25 cellular contexts compared by ENCODE assay signal in the genomic region with DNA sequence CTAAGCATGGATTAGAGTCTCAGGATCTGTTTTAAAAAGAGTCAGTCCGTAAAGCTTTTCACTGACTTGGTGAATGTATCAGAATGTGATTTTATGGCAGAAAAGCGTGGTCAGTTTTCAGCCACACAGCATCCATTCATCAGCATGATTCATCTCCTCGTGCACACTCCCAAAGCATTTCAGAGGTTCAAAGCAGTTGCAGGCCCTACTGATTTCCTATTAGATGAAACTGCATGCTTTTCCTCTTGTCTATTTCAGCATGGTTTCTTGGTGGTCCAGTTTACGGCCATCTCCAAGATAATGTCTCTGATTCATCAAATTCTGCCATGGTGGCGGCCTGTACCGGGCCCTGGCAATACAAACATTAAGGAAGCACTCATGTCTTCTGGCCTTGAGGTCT. TPM values are rescaled to one million over a fixed set of nuclear protein-coding genes. Genes with fewer than 3 reads are reported as not detected.
DNase-seq lines count a peak whose midpoint lies in the region; ATAC-seq and TF ChIP-seq lines count a peak whose summit lies in the region.
"Had no signal": no experiment of that assay in that cellular context is flagged by ENCODE, and none has a peak within 500 bp of the region (broad histone marks: within the 10 kb centered on the region; RNA-seq: fewer than 3 reads in every experiment).

No MANE protein-coding gene starts in this region.

- H2BK15ac ChIP-seq in IMR-90 (ENCODE audit: low read depth, low read length) (no peak overlapping the region), mesenchymal stem cell (ENCODE audit: low read depth, poor library complexity, severe bottlenecking) (no peak overlapping the region)

- no peaks in the 10 kb centered on the region for H3K4me1 Mint-ChIP-seq in progenitor cell of endocrine pancreas (ENCODE audit: low read depth)
- H3K4me1 Mint-ChIP-seq: activated naive CD8-positive, alpha-beta T cell treated with anti-CD3 and anti-CD28 coated beads for 36 hours had no signal

- H3K9me1 ChIP-seq in IMR-90 (ENCODE audit: insufficient read depth, low read length): no peaks in the 10 kb centered on the region

- H3K18ac ChIP-seq in IMR-90 (ENCODE audit: low read depth, low read length): no peak overlapping the region
- H3K18ac ChIP-seq in mesenchymal stem cell (ENCODE audit: low read depth in 1 of 2, low read length in 2 of 2): no peak overlapping the region

- dilution Hi-C loops in IMR-90 (cut with HindIII; ENCODE audit: low sequenced_read_pairs, unreplicated experiment): no loop called here

- no peak overlapping the region for H2BK20ac ChIP-seq in IMR-90 (ENCODE audit: low read depth, low read length)

- H3K79me1 ChIP-seq in IMR-90 (ENCODE audit: low read depth in 1 of 2, low read length in 2 of 2) (no peaks in the 10 kb centered on the region), mesenchymal stem cell (replicated peaks; ENCODE audit: low read length, poor library complexity, severe bottlenecking) (no peaks in the 10 kb centered on the region)

- H3K14ac ChIP-seq in IMR-90 (replicated peaks; ENCODE audit: low read depth, low read length) (no peak overlapping the region), mesenchymal stem cell (ENCODE audit: low read length in 2 of 2) (no peak overlapping the region)

- H3K9me3 Mint-ChIP-seq in progenitor cell of endocrine pancreas (ENCODE audit: low read depth): peaks cover 9% of the 10 kb centered on the region
- H3K9me3 Mint-ChIP-seq: activated naive CD8-positive, alpha-beta T cell treated with anti-CD3 and anti-CD28 coated beads for 36 hours; activated T-cell treated with anti-CD3 and anti-CD28 coated beads, Interleukin-2, amount 50 U/mL, for 72 hours had no signal

- H3K27ac Mint-ChIP-seq in progenitor cell of endocrine pancreas: no peak overlapping the region
- H3K27ac Mint-ChIP-seq: activated naive CD8-positive, alpha-beta T cell treated with anti-CD3 and anti-CD28 coated beads for 36 hours; activated T-cell treated with anti-CD3 and anti-CD28 coated beads, Interleukin-2, amount 50 U/mL, for 72 hours had no signal

- H3K4me3 ChIP-seq in BJ (ENCODE audit: low read depth, low read length) (no peak overlapping the region), IMR-90 (ENCODE audit: insufficient read depth, low read depth, low read length) (no peak overlapping the region), mesenchymal stem cell (ENCODE audit: insufficient read depth in 1 of 2, low read depth in 1 of 2, low read length in 2 of 2) (no peak overlapping the region)
- H3K4me3 ChIP-seq: pancreas, testis had no signal

- no peak for TF ChIP-seq RAD21 in IMR-90 (IDR thresholded peaks at IDR 0.05; ENCODE audit: low read length)

- H3K4me2 ChIP-seq in IMR-90 (ENCODE audit: low read depth, low read length): no peak overlapping the region
- no peak overlapping the region for H3K4me2 ChIP-seq in mesenchymal stem cell (ENCODE audit: low read length, poor library complexity, severe bottlenecking)

- H2BK5ac ChIP-seq in IMR-90 (ENCODE audit: low read depth, low read length, poor library complexity, severe bottlenecking): no peak overlapping the region
- no peak overlapping the region for H2BK5ac ChIP-seq in mesenchymal stem cell (ENCODE audit: low read depth, low read length, poor library complexity, severe bottlenecking)

- no peak overlapping the region for H3K27ac ChIP-seq in IMR-90 (ENCODE audit: insufficient read depth, low read length)
- no peak overlapping the region for H3K27ac ChIP-seq in mesenchymal stem cell (ENCODE audit: low read length, poor library complexity, severe bottlenecking)
- H3K27ac ChIP-seq: foreskin keratinocyte, pancreas, RWPE1, testis, VCaP had no signal

- H2AFZ ChIP-seq in IMR-90 (replicated peaks; ENCODE audit: low read length, poor library complexity) (no peak overlapping the region), mesenchymal stem cell (ENCODE audit: low read depth, low read length) (no peak overlapping the region)

- H3K4me1 ChIP-seq in IMR-90 (ENCODE audit: control insufficient read depth, insufficient read depth, low read length) (peaks cover 1% of the 10 kb centered on the region; the same call in 1 of the 2 replicates), mesenchymal stem cell (ENCODE audit: control insufficient read depth, insufficient read depth, low read depth, low read length) (peaks cover 2% of the 10 kb centered on the region)
- H3K4me1 ChIP-seq: Caco-2, pancreas, testis had no signal

- no peak overlapping the region for H3K23ac ChIP-seq in IMR-90 (ENCODE audit: low read depth, low read length)
- H3K23ac ChIP-seq in mesenchymal stem cell (ENCODE audit: low read length in 2 of 2): no peak overlapping the region

- H3K36me3 ChIP-seq in BJ (ENCODE audit: control insufficient read depth, insufficient read depth, low read length): no peaks in the 10 kb centered on the region; the same call in 1 of the 2 replicates
- no peaks in the 10 kb centered on the region for H3K36me3 ChIP-seq in IMR-90 (ENCODE audit: control insufficient read depth, insufficient read depth, low read length)
- H3K36me3 ChIP-seq in mesenchymal stem cell (ENCODE audit: control insufficient read depth in 1 of 2, insufficient read depth in 2 of 2, low read depth in 1 of 2, low read length in 2 of 2): no peaks in the 10 kb centered on the region
- H3K36me3 ChIP-seq: pancreas had no signal

- H3K9me3 ChIP-seq in IMR-90 (ENCODE audit: control insufficient read depth, insufficient read depth, low read length) (no peaks in the 10 kb centered on the region), mesenchymal stem cell (ENCODE audit: control insufficient read depth, low read length) (no peaks in the 10 kb centered on the region)
- H3K9me3 ChIP-seq: Caco-2, pancreas, testis had no signal

- BruUV-seq in IMR-90 (replicated peaks; lab: Mats Ljungman, UMichigan): no TSS peak

- H4K8ac ChIP-seq in IMR-90 (ENCODE audit: low read depth in 2 of 2, low read length in 2 of 2) (no peak overlapping the region; a peak in 1 of 4 replicates), mesenchymal stem cell (ENCODE audit: low read length) (no peak overlapping the region)

- peak; percentile 26 for DNase-seq in BJ (ENCODE audit: low read depth)
- peak; percentile 74 for DNase-seq in IMR-90
- peak; percentile 39 for DNase-seq in epidermal melanocyte (ENCODE audit: insufficient read length, low spot score)
- DNase-seq in mesenchymal stem cell: peak; percentile 47
- no peak for DNase-seq in progenitor cell of endocrine pancreas (ENCODE audit: low spot score, unreplicated experiment)
- DNase-seq: activated CD4-positive, alpha-beta T cell treated with anti-CD3 and anti-CD28 coated beads, Interleukin-2, amount 50 U/mL, for 48 hours; activated naive CD8-positive, alpha-beta T cell treated with anti-CD3 and anti-CD28 coated beads for 36 hours; activated T-cell treated with anti-CD3 and anti-CD28 coated beads, Interleukin-2, amount 50 U/mL, for 72 hours; AML-193; Caco-2; central memory CD4-positive, alpha-beta T cell; effector memory CD4-positive, alpha-beta T cell; GF-D8; KG1; naive B cell; NCI-H1105 treated with DMSO at 0.1 percent for 48 hours; small intestine had no signal

- no peak for TF ChIP-seq POLR2A in IMR-90 (IDR thresholded peaks at IDR 0.05; ENCODE audit: low read depth, low read length)

- intact Hi-C loops in IMR-90 (cut with micrococcal nuclease): no loop called here

- no peaks in the 10 kb centered on the region for H4K20me1 ChIP-seq in IMR-90 (ENCODE audit: insufficient read depth, low read length)

- H3K56ac ChIP-seq in IMR-90 (ENCODE audit: extremely low read depth, insufficient read depth, low read length): no peak overlapping the region

- H2AK5ac ChIP-seq in IMR-90 (ENCODE audit: low read depth, low read length): no peak overlapping the region
- H2AK5ac ChIP-seq in mesenchymal stem cell (ENCODE audit: low read length, severe bottlenecking): no peak overlapping the region

- H4K5ac ChIP-seq in IMR-90 (ENCODE audit: low read depth, low read length): no peak overlapping the region

- CTCF ChIA-PET in BJ (lab: Yijun Ruan, JAX): interaction anchor here (3.2 kb wide), 1 partner anchor 94 kb away, joined by 11 read pairs; no protein-coding TSS in a partner anchor
- CTCF ChIA-PET in IMR-90 (lab: Yijun Ruan, JAX): no interaction called here

- no peak overlapping the region for H2AK9ac ChIP-seq in IMR-90 (replicated peaks; ENCODE audit: low read depth, low read length, poor library complexity)

- H2BK120ac ChIP-seq in IMR-90 (ENCODE audit: low read depth, low read length): no peak overlapping the region
- no peak overlapping the region for H2BK120ac ChIP-seq in mesenchymal stem cell (ENCODE audit: low read depth, low read length)

- H3K36me3 Mint-ChIP-seq in progenitor cell of endocrine pancreas (ENCODE audit: insufficient read depth): no peaks in the 10 kb centered on the region
- H3K36me3 Mint-ChIP-seq: activated naive CD8-positive, alpha-beta T cell treated with anti-CD3 and anti-CD28 coated beads for 36 hours; naive B cell had no signal

- 0% methylated on average over 1 of the region's 6 CpGs; no CpG with 5 or more reads in 1 of the 2 experiments for WGBS in IMR-90 (ENCODE audit: extremely low coverage in 2 of 2, insufficient read length in 1 of 2), 2 experiments
- 67% methylated on average over 6 of the region's 6 CpGs for WGBS in mesenchymal stem cell

- no peak overlapping the region for H3K9ac ChIP-seq in IMR-90 (ENCODE audit: low read depth, low read length)
- H3K9ac ChIP-seq in mesenchymal stem cell (ENCODE audit: low read length): no peak overlapping the region

- H3K27me3 ChIP-seq in BJ (ENCODE audit: control insufficient read depth, insufficient read depth, low read length) (0 out of 2 replicates have a peak, but pooled peaks cover 1% of the 10 kb centered on the region), IMR-90 (ENCODE audit: control insufficient read depth, insufficient read depth, low read length) (no peaks in the 10 kb centered on the region; the same call in 1 of the 2 replicates), mesenchymal stem cell (ENCODE audit: control insufficient read depth in 1 of 2, insufficient read depth in 1 of 2, low read length in 2 of 2) (peaks cover 0 to 7% of the 10 kb centered on the region in 2 experiments)
- H3K27me3 ChIP-seq: foreskin keratinocyte, pancreas, testis had no signal

- no peak for TF ChIP-seq CTCF in BJ (IDR thresholded peaks at IDR 0.05; ENCODE audit: insufficient read depth, low read depth, low read length)
- TF ChIP-seq CTCF in IMR-90 (conservative IDR thresholded peaks at IDR 0.05; ENCODE audit: low read depth, low read length): no peak
- no peak for TF ChIP-seq CTCF in progenitor cell of endocrine pancreas (IDR thresholded peaks at IDR 0.05; ENCODE audit: unreplicated experiment)

- H3K27me3 Mint-ChIP-seq in progenitor cell of endocrine pancreas: peaks cover 36% of the 10 kb centered on the region

- POLR2A ChIA-PET in BJ (lab: Charles Lee) (no interaction called here), IMR-90 (lab: Charles Lee; ENCODE audit: unreplicated experiment) (no interaction called here)

- H4K91ac ChIP-seq in IMR-90 (ENCODE audit: insufficient read depth, low read depth, low read length): no peak overlapping the region
- no peak overlapping the region for H4K91ac ChIP-seq in mesenchymal stem cell (ENCODE audit: low read length)

- H2BK12ac ChIP-seq in mesenchymal stem cell (ENCODE audit: low read length in 2 of 2): no peak overlapping the region

- H3K4ac ChIP-seq in IMR-90 (ENCODE audit: low read depth, low read length): no peak overlapping the region
- H3K4ac ChIP-seq in mesenchymal stem cell (ENCODE audit: low read depth in 1 of 2, low read length in 2 of 2): no peak overlapping the region

- no peak overlapping the region for H3K4me3 Mint-ChIP-seq in progenitor cell of endocrine pancreas (ENCODE audit: low read depth)
- H3K4me3 Mint-ChIP-seq: activated naive CD8-positive, alpha-beta T cell treated with anti-CD3 and anti-CD28 coated beads for 36 hours; activated T-cell treated with anti-CD3 and anti-CD28 coated beads, Interleukin-2, amount 50 U/mL, for 72 hours; naive B cell had no signal

- in situ Hi-C loops in IMR-90 (cut with MboI; ENCODE audit: low sequenced_read_pairs): no loop called here

- peak; percentile 8 for ATAC-seq in IMR-90 (ENCODE audit: low read depth)
- ATAC-seq in GM19395 (IDR thresholded peaks at IDR 0.05; ENCODE audit: unreplicated experiment): no peak
- no peak for ATAC-seq in HG03139 (IDR thresholded peaks at IDR 0.05; ENCODE audit: unreplicated experiment)
- no peak for ATAC-seq in HG02642 (IDR thresholded peaks at IDR 0.05; ENCODE audit: poor library complexity, unreplicated experiment)
- ATAC-seq: activated T-cell treated with anti-CD3 and anti-CD28 coated beads, Interleukin-2, amount 50 U/mL, for 72 hours; foreskin keratinocyte; pancreas had no signal

RNA-seq across cellular contexts. Expression of gene PARD6G, which starts 4.8 kb away (rescaled TPM):
- polyA plus RNA-seq in BJ (2011; rRNA removed) (0.93 and 0.96 TPM in 2 replicates), IMR-90 (2012; rRNA removed) (4.6 and 4.7 TPM in 2 replicates)
- 0.62 and 0.66 TPM in 2 replicates for polyA minus RNA-seq in BJ (2011; rRNA and poly(A)+ RNA removed)
- total RNA-seq in IMR-90 (2012; rRNA removed) (2.5 and 3.3 TPM in 2 replicates), progenitor cell of endocrine pancreas (21.5 and 25.8 TPM in 2 replicates)
- 4.8 and 5.6 TPM in 2 replicates for polyA plus RNA-seq in IMR-90 (2012; cell fraction: cytosol; rRNA removed)
- 3.6 and 3.7 TPM in 2 replicates for polyA plus RNA-seq in IMR-90 (2012; cell fraction: nucleus; rRNA removed; ENCODE audit: low replicate concordance)
- polyA plus RNA-seq in mesenchymal stem cell (2013, experiment 1 of 2): 6.2 TPM
- 7.1 TPM for polyA plus RNA-seq in mesenchymal stem cell (2013, experiment 2 of 2)
- total RNA-seq: activated T-cell treated with anti-CD3 and anti-CD28 coated beads, Interleukin-2, amount 50 U/mL, for 72 hours had no signal
